In the genomic region with DNA sequence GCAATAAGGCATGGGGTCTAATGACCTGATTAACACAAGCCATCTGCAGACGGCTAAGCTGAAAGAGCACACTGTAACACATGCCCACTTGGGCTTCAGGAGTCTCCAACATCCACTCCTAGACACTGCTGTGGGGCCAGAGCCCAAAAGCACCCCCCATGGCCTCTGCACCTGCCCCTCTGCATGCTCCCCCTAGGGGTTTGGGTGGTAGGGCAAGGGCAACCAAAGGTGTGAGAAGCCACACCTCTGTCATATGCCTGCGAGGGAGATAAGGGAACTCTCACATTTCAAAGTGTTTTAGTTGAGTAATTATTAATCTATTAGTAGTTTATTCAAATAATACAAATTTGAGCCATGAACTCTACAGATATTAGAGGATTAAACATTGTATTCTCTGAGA, we compare ENCODE assay signal across 25 cellular contexts. TPM values are rescaled to one million over a fixed set of nuclear protein-coding genes. Genes with fewer than 3 reads are reported as not detected.
A peak's percentile ranks its signal among the peaks of the same experiment; 100 is the strongest.
DNase-seq lines count a peak whose midpoint lies in the region; ATAC-seq and TF ChIP-seq lines count a peak whose summit lies in the region.
"Had no signal": no experiment of that assay in that cellular context is flagged by ENCODE, and none has a peak within 500 bp of the region (broad histone marks: within the 10 kb centered on the region; RNA-seq: fewer than 3 reads in every experiment).

No MANE protein-coding gene starts in this region.

- no peaks in the 10 kb centered on the region for H3K27me3 ChIP-seq in H9 (ENCODE audit: insufficient read depth, low read length)
- H3K27me3 ChIP-seq in mesendoderm (ENCODE audit: insufficient read depth, low read length, poor library complexity): no peaks in the 10 kb centered on the region

- H3K36me3 Mint-ChIP-seq in H9 (ENCODE audit: insufficient read depth in 1 of 3, low read depth in 3 of 3): peaks cover 44 to 76% (median 70%) of the 10 kb centered on the region in 3 experiments
- peaks cover 65% of the 10 kb centered on the region for H3K36me3 Mint-ChIP-seq in effector memory CD8-positive, alpha-beta T cell (ENCODE audit: insufficient read depth)

- peak overlapping the region; percentile 60 to 91 (median 61); a peak in 3 of 7 replicates for H3K27ac Mint-ChIP-seq in H9
- peak overlapping the region; percentile 8 to 89 for H3K27ac Mint-ChIP-seq in effector memory CD8-positive, alpha-beta T cell
- H3K27ac Mint-ChIP-seq: B cell; CD8-positive, alpha-beta T cell; IgD-negative memory B cell had no signal

- peaks cover 65 to 67% of the 10 kb centered on the region in 2 experiments for H3K4me1 Mint-ChIP-seq in H9
- peaks cover 40 to 59% of the 10 kb centered on the region in 2 donors for H3K4me1 Mint-ChIP-seq in effector memory CD8-positive, alpha-beta T cell (ENCODE audit: low read depth in 2 of 2)

- H4K5ac ChIP-seq in H9 (ENCODE audit: insufficient read length, low read depth, low read length): no peak overlapping the region
- no peak overlapping the region for H4K5ac ChIP-seq in mesendoderm (ENCODE audit: low read length)

- TF ChIP-seq POLR2A in NB4 (IDR thresholded peaks at IDR 0.05; ENCODE audit: extremely low read depth, insufficient read length): no peak

- H4K8ac ChIP-seq in H9 (replicated peaks; ENCODE audit: insufficient read length, low read depth, low read length): no peak overlapping the region
- no peak overlapping the region for H4K8ac ChIP-seq in mesendoderm (ENCODE audit: low read depth, low read length)

- H2BK15ac ChIP-seq in H9 (ENCODE audit: low read depth, low read length) (no peak overlapping the region), mesendoderm (replicated peaks; ENCODE audit: low read depth) (no peak overlapping the region)

- peak overlapping the region; percentile 55 for H2BK12ac ChIP-seq in H9 (ENCODE audit: insufficient read length, low read depth, low read length)

- H4K91ac ChIP-seq in H9 (ENCODE audit: insufficient read length, low read depth, low read length): no peak overlapping the region

- H2BK120ac ChIP-seq in H9 (ENCODE audit: low read depth, low read length, poor library complexity, severe bottlenecking): no peak overlapping the region
- H2BK120ac ChIP-seq in mesendoderm (ENCODE audit: low read depth, low read length): no peak overlapping the region

- DNase-seq in H9: no peak
- no peak for DNase-seq in NB4 (ENCODE audit: low read depth)
- no peak for DNase-seq in effector memory CD8-positive, alpha-beta T cell
- no peak for DNase-seq in mesendoderm
- no peak for DNase-seq in inferior parietal cortex (ENCODE audit: extremely low spot score)
- DNase-seq: Caco-2; CD8-positive, alpha-beta T cell; EL; GDM1; H7; NCI-H1092; NCI-H1436; NCI-H187; NCI-H2081 treated with DMSO at 0.1 percent for 48 hours; NCI-H2171; NCI-H226; NCI-H510A; NCI-H69; SHP77 treated with DMSO at 0.1 percent for 48 hours had no signal

- H3K23ac ChIP-seq in H9 (ENCODE audit: insufficient read length, low read depth, low read length) (no peak overlapping the region), mesendoderm (ENCODE audit: low read length) (no peak overlapping the region)

- H3T11ph ChIP-seq in H9 (ENCODE audit: low read length): no peak overlapping the region

- no peak overlapping the region for H3K14ac ChIP-seq in H9 (ENCODE audit: insufficient read depth, low read length)

- H3K4me3 Mint-ChIP-seq in H9: no peak overlapping the region
- peak overlapping the region in 1 of 2 donors; percentile 38 for H3K4me3 Mint-ChIP-seq in effector memory CD8-positive, alpha-beta T cell
- H3K4me3 Mint-ChIP-seq: B cell; CD8-positive, alpha-beta T cell; IgD-negative memory B cell had no signal

- H3K27ac ChIP-seq in H9 (ENCODE audit: insufficient read length, low read depth, low read length) (no peak overlapping the region), mesendoderm (ENCODE audit: low read depth, low read length) (no peak overlapping the region)
- H3K27ac ChIP-seq: C4-2B had no signal

- TF ChIP-seq CTCF in H9 (conservative IDR thresholded peaks at IDR 0.05) (peak; percentile 16; the same call in 2 of the 3 replicates), NB4 (IDR thresholded peaks at IDR 0.05; ENCODE audit: low read depth, low read length) (peak; percentile 4)

- H3K9me3 ChIP-seq in H9 (ENCODE audit: control insufficient read depth, low read depth, low read length): no peaks in the 10 kb centered on the region
- H3K9me3 ChIP-seq: Caco-2 had no signal

- H3K4me2 ChIP-seq in H9 (ENCODE audit: insufficient read depth, insufficient read length, low read length) (no peak overlapping the region), mesendoderm (ENCODE audit: low read length) (no peak overlapping the region)

- peaks cover 2% of the 10 kb centered on the region for H3K36me3 ChIP-seq in mesendoderm (ENCODE audit: control insufficient read depth, insufficient read depth, low read length)

- H3K79me1 ChIP-seq in H9 (ENCODE audit: insufficient read depth, low read depth, low read length, poor library complexity, severe bottlenecking) (no peaks in the 10 kb centered on the region), mesendoderm (ENCODE audit: low read length) (peaks cover 3% of the 10 kb centered on the region)

- no peak overlapping the region for H2BK5ac ChIP-seq in H9 (ENCODE audit: insufficient read length, low read length)
- H2BK5ac ChIP-seq in mesendoderm (ENCODE audit: low read length): no peak overlapping the region

- H3K4me1 ChIP-seq in H9 (ENCODE audit: insufficient read depth, low read length): no peaks in the 10 kb centered on the region; the same call in 1 of the 2 replicates
- peaks cover 2% of the 10 kb centered on the region for H3K4me1 ChIP-seq in mesendoderm (ENCODE audit: control insufficient read depth, low read depth, low read length)
- H3K4me1 ChIP-seq: Caco-2 had no signal

- no peaks in the 10 kb centered on the region for H4K20me1 ChIP-seq in H9 (ENCODE audit: control insufficient read depth, insufficient read depth, insufficient read length)

- peaks cover 5 to 10% of the 10 kb centered on the region in 2 experiments; a peak in 3 of 5 replicates for H3K9me3 Mint-ChIP-seq in H9
- H3K9me3 Mint-ChIP-seq in effector memory CD8-positive, alpha-beta T cell: no peaks in the 10 kb centered on the region
- H3K9me3 Mint-ChIP-seq: CD8-positive, alpha-beta T cell; IgD-negative memory B cell had no signal

- no peak overlapping the region for H2AFZ ChIP-seq in H9 (ENCODE audit: low read length)

- H3K23me2 ChIP-seq in H9 (ENCODE audit: insufficient read length, low read depth, low read length, poor library complexity, severe bottlenecking): no peaks in the 10 kb centered on the region

- peak overlapping the region; percentile 17 for H2AK5ac ChIP-seq in H9 (ENCODE audit: insufficient read length, low read length)
- no peak overlapping the region for H2AK5ac ChIP-seq in mesendoderm (ENCODE audit: low read length)

- no CpG with 5 or more reads among the region's 2 CpGs for WGBS in H9 (ENCODE audit: extremely low coverage, insufficient read length, low lambda C conversion rate)
- no CpG with 5 or more reads among the region's 2 CpGs for WGBS in mesendoderm (ENCODE audit: extremely low coverage, insufficient coverage, low lambda C conversion rate)

- H3K9ac ChIP-seq in H9 (ENCODE audit: extremely low read depth, insufficient read length, low read length) (no peak overlapping the region), mesendoderm (ENCODE audit: low read length) (no peak overlapping the region)

- H3K79me2 ChIP-seq in H9 (ENCODE audit: insufficient read depth, low read length): peaks cover 5% of the 10 kb centered on the region; the same call in 1 of the 2 replicates
- H3K79me2 ChIP-seq in mesendoderm (ENCODE audit: control insufficient read depth, insufficient read depth, low read length): no peaks in the 10 kb centered on the region

- no peaks in the 10 kb centered on the region for H3K27me3 Mint-ChIP-seq in H9 (ENCODE audit: low read depth)
- no peaks in the 10 kb centered on the region for H3K27me3 Mint-ChIP-seq in effector memory CD8-positive, alpha-beta T cell
- H3K27me3 Mint-ChIP-seq: B cell, IgD-negative memory B cell had no signal

- H3K4ac ChIP-seq in H9 (ENCODE audit: low read depth, low read length): peak overlapping the region; percentile 62; the same call in 1 of the 2 replicates
- H3K4ac ChIP-seq in mesendoderm (ENCODE audit: low read depth, low read length): no peak overlapping the region

- H3K18ac ChIP-seq in H9 (ENCODE audit: insufficient read length, low read depth, low read length) (no peak overlapping the region), mesendoderm (ENCODE audit: low read length) (no peak overlapping the region)

- ATAC-seq in effector memory CD8-positive, alpha-beta T cell (replicated peaks): peak; percentile 31
- no peak for ATAC-seq in activated CD4-positive, CD25-positive, alpha-beta regulatory T cell treated with anti-CD3 and anti-CD28 coated beads, Interleukin-2, amount 50 U/mL, for 24 hours
- ATAC-seq in GM19351 (IDR thresholded peaks at IDR 0.05; ENCODE audit: unreplicated experiment): no peak
- ATAC-seq: CD8-positive, alpha-beta T cell; Panc1 had no signal

- H2BK20ac ChIP-seq in H9 (ENCODE audit: low read depth, low read length, poor library complexity, severe bottlenecking): no peak overlapping the region

- H3K4me3 ChIP-seq in NB4 (ENCODE audit: low read depth, low read length) (no peak overlapping the region), mesendoderm (ENCODE audit: low read length) (no peak overlapping the region)

- no peak overlapping the region for H3K56ac ChIP-seq in H9 (ENCODE audit: insufficient read length, low read depth, low read length)
- no peak overlapping the region for H3K56ac ChIP-seq in mesendoderm (ENCODE audit: low read length)

RNA-seq across cellular contexts. Expression of a gene that starts 30.8 kb away (rescaled TPM):
- total RNA-seq in H9 (2021): 359 TPM in 2 replicates
- 274 TPM for polyA plus RNA-seq in mesendoderm (2013, experiment 1 of 2)
- 280 TPM for polyA plus RNA-seq in mesendoderm (2013, experiment 2 of 2)
